2 cellular contexts compared by ENCODE assay signal in the genomic region with DNA sequence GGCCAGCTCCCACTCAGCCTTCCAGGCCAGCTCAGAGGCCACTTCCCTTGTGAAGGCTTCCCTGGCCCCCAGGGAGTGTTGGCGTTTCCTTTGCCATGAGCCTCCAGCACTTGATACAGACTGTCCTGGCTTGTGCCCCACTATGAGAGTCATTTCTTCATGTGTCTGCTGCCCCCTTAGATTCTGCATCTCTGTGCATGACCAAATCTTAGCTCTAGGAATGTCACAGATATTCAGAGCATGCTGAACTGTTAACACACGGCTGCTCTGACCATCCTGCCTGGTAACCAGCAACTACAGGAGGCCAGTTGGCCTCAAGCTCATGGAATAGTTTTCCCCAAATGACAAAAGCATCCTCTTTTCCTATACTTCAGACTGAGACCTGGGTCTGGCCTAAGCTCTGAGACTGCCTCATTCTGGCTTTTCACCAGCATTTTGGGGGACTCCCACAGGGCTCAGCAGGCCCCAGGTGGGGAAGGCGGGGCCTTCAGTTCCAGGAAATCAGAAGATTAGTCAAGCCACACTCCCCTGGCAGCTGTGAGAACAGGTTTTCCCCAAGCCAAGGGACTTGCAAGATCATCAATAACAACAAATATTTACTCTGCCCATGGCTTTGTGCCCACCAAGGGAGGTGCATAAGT.
TF ChIP-seq lines count a peak whose summit lies in the region.

No MANE protein-coding gene starts in this region.

TF ChIP-seq in HepG2, 621 proteins besides CTCF, POLR2A, EP300 and RAD21 (continued from another document):
- no peak for TF ChIP-seq ZNF350 (CRISPR knock-in tag; IDR thresholded peaks at IDR 0.05; ENCODE audit: borderline replicate concordance, low read depth)
- TF ChIP-seq HCFC1 (IDR thresholded peaks at IDR 0.05; ENCODE audit: low read depth, low read length): no peak
- no peak for TF ChIP-seq RCOR2 (CRISPR knock-in tag; IDR thresholded peaks at IDR 0.05)
- TF ChIP-seq ZNF44 (CRISPR knock-in tag; IDR thresholded peaks at IDR 0.05): no peak
- no peak for TF ChIP-seq MAFF (IDR thresholded peaks at IDR 0.05; ENCODE audit: low read depth, low read length)
- TF ChIP-seq ZNF557 (CRISPR knock-in tag; IDR thresholded peaks at IDR 0.05): no peak
- no peak for TF ChIP-seq ZNF282 (IDR thresholded peaks at IDR 0.05; ENCODE audit: partially characterized antibody)
- no peak for TF ChIP-seq ZNF484 (CRISPR knock-in tag; IDR thresholded peaks at IDR 0.05; ENCODE audit: borderline replicate concordance, low read depth)

TF ChIP-seq in WTC11, 78 proteins besides CTCF, POLR2A, EP300 and RAD21 (continued from another document):
- TF ChIP-seq HMGXB4 (CRISPR knock-in tag; IDR thresholded peaks at IDR 0.05): no peak
